19 cellular contexts compared by ENCODE assay signal in the genomic region with DNA sequence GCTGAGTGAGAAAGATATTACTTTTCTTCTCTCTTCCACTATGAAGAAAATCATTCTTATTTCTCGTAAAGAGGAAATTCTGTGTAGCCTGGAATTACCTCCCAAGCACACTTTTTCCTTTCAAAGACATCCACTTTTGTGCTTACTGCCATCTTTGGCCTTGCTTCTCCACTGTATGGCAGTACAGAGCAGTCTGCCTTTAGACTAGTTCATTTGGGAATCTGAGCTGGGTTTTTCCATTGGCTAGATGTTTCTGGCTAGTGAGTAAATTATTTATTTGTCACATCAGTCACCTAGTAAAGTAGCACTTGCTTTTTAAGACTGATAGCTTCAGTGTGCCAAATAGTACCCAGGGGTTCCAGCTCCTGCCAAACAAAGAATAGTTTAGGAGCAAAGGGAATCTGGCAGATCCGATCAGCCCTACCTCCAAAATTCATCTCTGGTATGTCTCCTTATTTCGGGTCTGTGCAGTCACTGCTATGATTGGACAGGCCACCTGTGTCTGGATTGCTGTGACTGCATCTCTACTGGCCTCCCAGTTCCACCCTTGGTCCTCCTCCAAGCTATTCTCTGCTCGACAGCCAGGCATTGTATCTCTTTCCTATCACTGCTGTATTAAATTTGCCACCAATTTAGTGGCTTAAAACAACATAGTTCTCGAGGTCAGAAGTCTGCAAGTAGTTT.
DNase-seq lines count a peak whose midpoint lies in the region; ATAC-seq, FAIRE-seq and TF ChIP-seq lines count a peak whose summit lies in the region.
"Had no signal": no experiment of that assay in that cellular context is flagged by ENCODE, and none has a peak within 500 bp of the region (broad histone marks: within the 10 kb centered on the region; RNA-seq: fewer than 3 reads in every experiment).

No MANE protein-coding gene starts in this region.

- H3K36me3 Mint-ChIP-seq in activated CD8-positive, alpha-beta memory T cell treated with anti-CD3 and anti-CD28 coated beads, Interleukin-2, amount 10 ng/mL, durations not matched to agents 7 days and 5 days = no peaks in the 10 kb centered on the region

- H2AFZ ChIP-seq in H1 (ENCODE audit: low read length) (peak overlapping the region; percentile 50; the same call in 1 of the 2 replicates), parathyroid adenoma (peak overlapping the region; percentile 28)

- H3K4me1 ChIP-seq in H1 (replicated peaks in 1 of 4; ENCODE audit: control insufficient read depth in 3 of 4, insufficient read depth in 4 of 4, low read length in 3 of 4) = no peaks in the 10 kb centered on the region
- H3K4me1 ChIP-seq in parathyroid adenoma = peaks cover 15% of the 10 kb centered on the region
- H3K4me1 ChIP-seq: right lobe of liver had no signal

- no peak overlapping the region for H2BK12ac ChIP-seq in H1 (ENCODE audit: low read depth, low read length)

- H3K9me3 Mint-ChIP-seq in activated CD8-positive, alpha-beta memory T cell treated with anti-CD3 and anti-CD28 coated beads, Interleukin-2, amount 10 ng/mL, durations not matched to agents 7 days and 5 days (ENCODE audit: low read depth) = no peaks in the 10 kb centered on the region

- H3K79me2 ChIP-seq in H1 (ENCODE audit: control insufficient read depth in 1 of 2, insufficient read depth in 2 of 2, low read length in 2 of 2) (no peaks in the 10 kb centered on the region), parathyroid adenoma (no peaks in the 10 kb centered on the region)

- no peak overlapping the region for H4K8ac ChIP-seq in H1 (ENCODE audit: extremely low read depth, insufficient read depth, low read length)

- H3K23ac ChIP-seq in H1 (ENCODE audit: insufficient read length) = no peak overlapping the region

- H2BK120ac ChIP-seq in H1 (replicated peaks; ENCODE audit: low read depth, low read length) = no peak overlapping the region

- TF ChIP-seq POLR2A in H1 (IDR thresholded peaks at IDR 0.05; ENCODE audit: control extremely low read depth in 1 of 2, low read depth in 2 of 2, low read length in 2 of 2) = no peak

- H3K4me2 ChIP-seq in H1 (ENCODE audit: insufficient read depth in 1 of 2, low read depth in 2 of 2, low read length in 2 of 2) (no peak overlapping the region), parathyroid adenoma (ENCODE audit: low read length) (no peak overlapping the region)
- H3K4me2 ChIP-seq: BLaER1 treated with 17β-estradiol and CSF1 and Interleukin-3, amounts not matched to agents 10 nM and 100 nM had no signal

- peaks cover 18% of the 10 kb centered on the region for H3K27me3 Mint-ChIP-seq in activated CD8-positive, alpha-beta memory T cell treated with anti-CD3 and anti-CD28 coated beads, Interleukin-2, amount 10 ng/mL, durations not matched to agents 7 days and 5 days

- H3K79me1 ChIP-seq in H1 (ENCODE audit: low read depth, low read length) = no peaks in the 10 kb centered on the region

- peak; percentile 7 for TF ChIP-seq CTCF in AG09319 (IDR thresholded peaks at IDR 0.05; ENCODE audit: low read depth, low read length)
- no peak for TF ChIP-seq CTCF in H1 (IDR thresholded peaks at IDR 0.05; ENCODE audit: control extremely low read depth in 1 of 3, insufficient read depth in 1 of 3, low read depth in 1 of 3, low read length in 3 of 3)
- TF ChIP-seq CTCF in parathyroid adenoma (IDR thresholded peaks at IDR 0.05) = peak; percentile 34

- H3K27ac ChIP-seq in H1 (ENCODE audit: low read depth, low read length) (no peak overlapping the region), parathyroid adenoma (no peak overlapping the region)
- H3K27ac ChIP-seq: BLaER1 treated with 17β-estradiol and CSF1 and Interleukin-3, amounts not matched to agents 10 nM and 100 nM; right lobe of liver had no signal

- no peak for FAIRE-seq in H1 (lab: Jason Lieb, UNC)
- FAIRE-seq: GM18507, GM19239 had no signal

- H3K23me2 ChIP-seq in H1 (ENCODE audit: low read depth, low read length) = no peaks in the 10 kb centered on the region; the same call in 1 of the 2 replicates

- H3K27ac Mint-ChIP-seq in activated CD8-positive, alpha-beta memory T cell treated with anti-CD3 and anti-CD28 coated beads, Interleukin-2, amount 10 ng/mL, durations not matched to agents 7 days and 5 days = no peak overlapping the region
- H3K27ac Mint-ChIP-seq: activated CD8-positive, alpha-beta T cell treated with anti-CD3 and anti-CD28 coated beads, Interleukin-2, amount 10 ng/mL, durations not matched to agents 7 days and 5 days had no signal

- WGBS in H1 (ENCODE audit: extremely low coverage in 1 of 2, insufficient coverage in 1 of 2, insufficient read length in 1 of 2, insufficient replicate concordance in 2 of 2, low coverage in 1 of 2, low lambda C conversion rate in 2 of 2, missing lambda C conversion rate in 1 of 2), 2 experiments = 90% methylated on average over 5 of the region's 5 CpGs; no CpG with 5 or more reads in 1 of the 2 experiments

- no peak for TF ChIP-seq EP300 in H1 (IDR thresholded peaks at IDR 0.05; ENCODE audit: borderline replicate concordance in 1 of 2, low read depth in 2 of 2, low read length in 2 of 2)

- CTCF ChIA-PET in H1 (lab: Charles Lee; ENCODE audit: partially characterized antibody) = interaction anchor here (0.9 to 3.0 kb wide), 7 partner anchors 12 to 250 kb away, joined by 3 to 23 read pairs (median 4); no protein-coding TSS in a partner anchor
- CTCF ChIA-PET in activated CD8-positive, alpha-beta memory T cell treated with anti-CD3 and anti-CD28 coated beads, Interleukin-2, amount 10 ng/mL, durations not matched to agents 7 days and 5 days (lab: Charles Lee) = no interaction called here

- H3K18ac ChIP-seq in H1 (ENCODE audit: extremely low read depth, low read length) = no peak overlapping the region

- no peak overlapping the region for H2BK15ac ChIP-seq in H1 (ENCODE audit: low read length)

- no peak overlapping the region for H3K4ac ChIP-seq in H1 (replicated peaks; ENCODE audit: insufficient read length, low read depth, low read length)

- H3K4me1 Mint-ChIP-seq in activated CD8-positive, alpha-beta memory T cell treated with anti-CD3 and anti-CD28 coated beads, Interleukin-2, amount 10 ng/mL, durations not matched to agents 7 days and 5 days = no peaks in the 10 kb centered on the region

- POLR2A ChIA-PET in H1 (lab: Charles Lee; ENCODE audit: partially characterized antibody) = interaction anchor here (0.8 kb wide), 1 partner anchor 61 kb away, joined by 3 read pairs; no protein-coding TSS in a partner anchor

- no peak overlapping the region for H2AK5ac ChIP-seq in H1 (ENCODE audit: low read depth, low read length)

- H3K4me3 ChIP-seq in MG63 (no peak overlapping the region), H1 (ENCODE audit: extremely low read depth in 1 of 4, insufficient read depth in 2 of 4, low read depth in 3 of 4, low read length in 4 of 4) (no peak overlapping the region), parathyroid adenoma (ENCODE audit: low read depth, low read length) (no peak overlapping the region)
- H3K4me3 ChIP-seq: BLaER1 treated with 17β-estradiol and CSF1 and Interleukin-3, amounts not matched to agents 10 nM and 100 nM; right lobe of liver had no signal

- H3K27me3 ChIP-seq in MG63 (no peaks in the 10 kb centered on the region; the same call in 1 of the 2 replicates), H1 (replicated peaks in 1 of 4; ENCODE audit: control insufficient read depth in 3 of 4, extremely low read depth in 1 of 4, insufficient read depth in 3 of 4, low read length in 3 of 4) (no peaks in the 10 kb centered on the region), parathyroid adenoma (ENCODE audit: control insufficient read depth, insufficient read depth, low read length) (no peaks in the 10 kb centered on the region)
- H3K27me3 ChIP-seq: BLaER1 treated with 17β-estradiol and CSF1 and Interleukin-3, amounts not matched to agents 10 nM and 100 nM; right lobe of liver had no signal

- H3K56ac ChIP-seq in H1 (replicated peaks; ENCODE audit: insufficient read length, low read depth, low read length) = no peak overlapping the region

- H4K91ac ChIP-seq in H1 (replicated peaks; ENCODE audit: insufficient read length, low read length) = no peak overlapping the region

- no peak overlapping the region for H3K9ac ChIP-seq in H1 (replicated peaks in 1 of 4; ENCODE audit: extremely low read depth in 1 of 4, low read depth in 3 of 4, low read length in 3 of 4)
- H3K9ac ChIP-seq in parathyroid adenoma = no peak overlapping the region
- H3K9ac ChIP-seq: BLaER1 treated with 17β-estradiol and CSF1 and Interleukin-3, amounts not matched to agents 10 nM and 100 nM had no signal

- no peak overlapping the region for H4K5ac ChIP-seq in H1 (ENCODE audit: insufficient read length, low read depth, low read length)

- H3K9me3 ChIP-seq in MG63 (no peaks in the 10 kb centered on the region), H1 (ENCODE audit: insufficient read depth in 2 of 2, low read depth in 1 of 2, low read length in 1 of 2) (no peaks in the 10 kb centered on the region), parathyroid adenoma (ENCODE audit: control insufficient read depth, low read length) (no peaks in the 10 kb centered on the region)
- H3K9me3 ChIP-seq: BLaER1 treated with 17β-estradiol and CSF1 and Interleukin-3, amounts not matched to agents 10 nM and 100 nM; right lobe of liver had no signal

- H3K36me3 ChIP-seq in MG63 (no peaks in the 10 kb centered on the region), H1 (ENCODE audit: control insufficient read depth in 2 of 4, insufficient read depth in 4 of 4, low read length in 3 of 4) (no peaks in the 10 kb centered on the region), parathyroid adenoma (ENCODE audit: control insufficient read depth, insufficient read depth, low read length) (no peaks in the 10 kb centered on the region)
- H3K36me3 ChIP-seq: BLaER1 treated with 17β-estradiol and CSF1 and Interleukin-3, amounts not matched to agents 10 nM and 100 nM; right lobe of liver had no signal

- H4K20me1 ChIP-seq in H1 (replicated peaks in 1 of 2; ENCODE audit: control insufficient read depth in 1 of 2, insufficient read depth in 2 of 2, low read length in 2 of 2) = no peaks in the 10 kb centered on the region
- H4K20me1 ChIP-seq: BLaER1 treated with 17β-estradiol and CSF1 and Interleukin-3, amounts not matched to agents 10 nM and 100 nM had no signal

- no peak for ATAC-seq in activated CD8-positive, alpha-beta memory T cell treated with anti-CD3 and anti-CD28 coated beads, Interleukin-2, amount 10 ng/mL, durations not matched to agents 7 days and 5 days
- ATAC-seq: activated CD8-positive, alpha-beta T cell treated with anti-CD3 and anti-CD28 coated beads, Interleukin-2, amount 10 ng/mL, durations not matched to agents 7 days and 5 days; right lobe of liver had no signal

- H2BK20ac ChIP-seq in H1 (ENCODE audit: low read length) = no peak overlapping the region

- no peak overlapping the region for H3K14ac ChIP-seq in H1 (ENCODE audit: insufficient read length)

- no peak overlapping the region for H2BK5ac ChIP-seq in H1 (ENCODE audit: low read depth, low read length)

- peak; percentile 1 to 30; a peak in 1 of 4 replicates for TF ChIP-seq RAD21 in H1 (IDR thresholded peaks at IDR 0.05 in 1 of 2, conservative IDR thresholded peaks at IDR 0.05 in 1 of 2; ENCODE audit: low read depth in 2 of 2, low read length in 2 of 2)

- DNase-seq in AG09319 (ENCODE audit: extremely low read depth, low read depth) (no peak), MG63 (peak; percentile 19), H1 (ENCODE audit: low read depth in 1 of 2, low spot score in 2 of 2) (no peak), NCI-H146 treated with DMSO at 0.1 percent for 48 hours (lab: John Stamatoyannopoulos, UW; ENCODE audit: unreplicated experiment) (no peak), NCI-H524 (lab: John Stamatoyannopoulos, UW) (no peak), C1 segment of cervical spinal cord (lab: John Stamatoyannopoulos, UW) (no peak)
- DNase-seq in activated CD8-positive, alpha-beta memory T cell treated with anti-CD3 and anti-CD28 coated beads, Interleukin-2, amount 10 ng/mL, durations not matched to agents 7 days and 5 days = no peak
- DNase-seq: activated CD8-positive, alpha-beta T cell treated with anti-CD3 and anti-CD28 coated beads, Interleukin-2, amount 10 ng/mL, durations not matched to agents 7 days and 5 days; islet precursor cell; NCI-H187 treated with DMSO at 0.1 percent for 48 hours; NCI-H69; right lobe of liver; RPMI8226; T-helper 1 cell had no signal

- no peak overlapping the region for H3K4me3 Mint-ChIP-seq in activated CD8-positive, alpha-beta memory T cell treated with anti-CD3 and anti-CD28 coated beads, Interleukin-2, amount 10 ng/mL, durations not matched to agents 7 days and 5 days
- H3K4me3 Mint-ChIP-seq: activated CD8-positive, alpha-beta T cell treated with anti-CD3 and anti-CD28 coated beads, Interleukin-2, amount 10 ng/mL, durations not matched to agents 7 days and 5 days; neural crest cell had no signal

Comparison
In these comparisons a context has a peak if more than half of its experiments do, and no peak if none do; other contexts are left out.
1. CTCF ChIP-seq: peak in AG09319 (single experiment) and parathyroid adenoma (single experiment); none in H1 (0 of 3).